In the genomic region with DNA sequence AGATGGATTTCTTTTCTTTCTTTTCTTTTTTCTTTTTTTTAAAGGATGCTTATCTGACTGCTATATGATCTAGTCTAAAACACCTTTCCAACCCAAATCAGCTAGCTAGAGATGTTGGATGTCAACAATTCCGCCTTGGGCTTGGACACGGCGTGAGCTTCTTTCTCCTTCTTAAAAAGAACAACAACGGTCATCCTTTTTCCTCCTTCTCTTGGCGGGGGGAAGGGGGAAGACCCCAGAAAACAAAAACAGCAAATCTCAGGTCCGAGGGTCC, we compare ENCODE assay signal across 8 cellular contexts. TPM values are rescaled to one million over a fixed set of nuclear protein-coding genes. Genes with fewer than 3 reads are reported as not detected.
DNase-seq lines count a peak whose midpoint lies in the region; ATAC-seq, FAIRE-seq and TF ChIP-seq lines count a peak whose summit lies in the region.

No MANE protein-coding gene starts in this region.

- CTCF ChIA-PET in endothelial cell of umbilical vein (lab: Charles Lee): interaction anchor here (1.1 to 2.6 kb wide), 5 partner anchors 9 to 156 kb away, joined by 3 to 24 read pairs (median 6); no protein-coding TSS in a partner anchor

- no peak overlapping the region for H3K27ac Mint-ChIP-seq in neural crest cell (ENCODE audit: unreplicated experiment)

- no peaks in the 10 kb centered on the region for H3K9me3 Mint-ChIP-seq in neural crest cell

- TF ChIP-seq CTCF in MM.1S (IDR thresholded peaks at IDR 0.05; ENCODE audit: low read length) (no peak), endothelial cell of umbilical vein (IDR thresholded peaks at IDR 0.05; ENCODE audit: extremely low read depth in 1 of 2, insufficient read depth in 1 of 2, low read depth in 1 of 2, low read length in 2 of 2) (no peak), neural crest cell (conservative IDR thresholded peaks at IDR 0.05) (no peak)

- no peaks in the 10 kb centered on the region for H3K9me3 ChIP-seq in BLaER1
- H3K9me3 ChIP-seq in MM.1S (replicated peaks; ENCODE audit: insufficient read depth, low read length): no peaks in the 10 kb centered on the region
- H3K9me3 ChIP-seq in endothelial cell of umbilical vein (replicated peaks; ENCODE audit: control insufficient read depth, insufficient read depth, low read length): no peaks in the 10 kb centered on the region

- peaks cover 12% of the 10 kb centered on the region for H3K4me1 ChIP-seq in BLaER1
- H3K4me1 ChIP-seq in MM.1S (ENCODE audit: low read length): no peaks in the 10 kb centered on the region
- H3K4me1 ChIP-seq in endothelial cell of umbilical vein (ENCODE audit: control insufficient read depth, extremely low read depth, insufficient read depth, low read length): peaks cover 26% of the 10 kb centered on the region

- H3K4me3 Mint-ChIP-seq in neural crest cell: peak overlapping the region; percentile 91

- DNase-seq in MM.1S (no peak), endothelial cell of umbilical vein (ENCODE audit: low read depth, low spot score) (peak; percentile 34), neural crest cell (ENCODE audit: low read depth, low spot score) (no peak), superior temporal gyrus (ENCODE audit: extremely low spot score) (no peak)
- DNase-seq in activated effector memory CD4-positive, alpha-beta T cell treated with anti-CD3 and anti-CD28 coated beads, Interleukin-2, amount 50 U/mL, for 16 hours: no peak

- H2AFZ ChIP-seq in MM.1S (ENCODE audit: low read length): no peak overlapping the region
- H2AFZ ChIP-seq in endothelial cell of umbilical vein (ENCODE audit: low read depth, low read length): peak overlapping the region; percentile 61

- BruUV-seq in endothelial cell of umbilical vein (replicated peaks; lab: Mats Ljungman, UMichigan): no TSS peak

- no peaks in the 10 kb centered on the region for H3K36me3 ChIP-seq in BLaER1
- no peaks in the 10 kb centered on the region for H3K36me3 ChIP-seq in MM.1S (replicated peaks; ENCODE audit: insufficient read depth, low read length)
- peaks cover 3 to 6% of the 10 kb centered on the region in 2 experiments for H3K36me3 ChIP-seq in endothelial cell of umbilical vein (ENCODE audit: control insufficient read depth in 2 of 2, extremely low read depth in 1 of 2, insufficient read depth in 2 of 2, low read length in 2 of 2)

- H3K79me2 ChIP-seq in MM.1S (ENCODE audit: low read length) (no peaks in the 10 kb centered on the region), endothelial cell of umbilical vein (ENCODE audit: control insufficient read depth, insufficient read depth, low read length) (peaks cover 13% of the 10 kb centered on the region)

- POLR2A ChIA-PET in endothelial cell of umbilical vein (lab: Charles Lee): no interaction called here

- H3K9ac ChIP-seq in BLaER1: no peak overlapping the region
- H3K9ac ChIP-seq in MM.1S (ENCODE audit: low read length): no peak overlapping the region
- peak overlapping the region; percentile 70 for H3K9ac ChIP-seq in endothelial cell of umbilical vein (replicated peaks; ENCODE audit: extremely low read depth, insufficient read depth, low read length)

- H3K4me2 ChIP-seq in BLaER1: peak overlapping the region; percentile 96
- H3K4me2 ChIP-seq in MM.1S (ENCODE audit: low read depth, low read length): peak overlapping the region; percentile 52
- H3K4me2 ChIP-seq in endothelial cell of umbilical vein (ENCODE audit: insufficient read depth, low read length): peak overlapping the region; percentile 90

- peaks cover 14% of the 10 kb centered on the region for H3K27me3 Mint-ChIP-seq in neural crest cell (ENCODE audit: low read depth)

- peaks cover 4% of the 10 kb centered on the region for H3K36me3 Mint-ChIP-seq in neural crest cell (ENCODE audit: low read depth)

- dilution Hi-C loops in endothelial cell of umbilical vein (cut with MboI; ENCODE audit: extremely low pct_ligation_motif_present, low sequenced_read_pairs): no loop called here

- H4K20me1 ChIP-seq in BLaER1 (peaks cover 22% of the 10 kb centered on the region), MM.1S (ENCODE audit: insufficient read depth, low read length) (no peaks in the 10 kb centered on the region), endothelial cell of umbilical vein (replicated peaks; ENCODE audit: control insufficient read depth, extremely low read depth, insufficient read depth, low read length) (no peaks in the 10 kb centered on the region)

- H3K4me3 ChIP-seq in BLaER1 (peak overlapping the region; percentile 73), MM.1S (ENCODE audit: low read length) (peak overlapping the region; percentile 12; the same call in 1 of the 2 replicates), endothelial cell of umbilical vein (replicated peaks in 1 of 3; ENCODE audit: insufficient read depth in 1 of 3, low read depth in 1 of 3, low read length in 3 of 3) (peak overlapping the region; percentile 60 to 84 (median 82))

- H3K9me2 ChIP-seq in MM.1S (replicated peaks; ENCODE audit: insufficient read depth, low read length): no peaks in the 10 kb centered on the region

- FAIRE-seq in endothelial cell of umbilical vein (lab: Jason Lieb, UNC): peak; percentile 21

- no peaks in the 10 kb centered on the region for H3K9me1 ChIP-seq in endothelial cell of umbilical vein (replicated peaks; ENCODE audit: control insufficient read depth, extremely low read depth, insufficient read depth, low read length)

- H3K27me3 ChIP-seq in BLaER1 (peaks cover 61% of the 10 kb centered on the region), MM.1S (replicated peaks; ENCODE audit: insufficient read depth, low read length) (peaks cover 25% of the 10 kb centered on the region), endothelial cell of umbilical vein (ENCODE audit: control insufficient read depth in 2 of 2, insufficient read depth in 2 of 2, low read length in 2 of 2) (no peaks in the 10 kb centered on the region)

- H3K27ac ChIP-seq in BLaER1: no peak overlapping the region
- no peak overlapping the region for H3K27ac ChIP-seq in MM.1S (ENCODE audit: low read length)
- peak overlapping the region; percentile 76 for H3K27ac ChIP-seq in endothelial cell of umbilical vein (ENCODE audit: insufficient read depth, low read depth, low read length)

- peaks cover 20% of the 10 kb centered on the region for H3K4me1 Mint-ChIP-seq in neural crest cell

- no peaks in the 10 kb centered on the region for H3F3A ChIP-seq in MM.1S (ENCODE audit: insufficient read depth, low read length)

- TF ChIP-seq POLR2A in endothelial cell of umbilical vein (IDR thresholded peaks at IDR 0.05; ENCODE audit: low read depth, low read length): no peak

- intact Hi-C loops in endothelial cell of umbilical vein (cut with micrococcal nuclease): loop anchor here (5.0 kb wide), 2 partner anchors 40 to 180 kb away; a partner anchor contains a TSS

- ATAC-seq in HG03097 (IDR thresholded peaks at IDR 0.05; ENCODE audit: low FRiP score, unreplicated experiment) (no peak), GM19023 (IDR thresholded peaks at IDR 0.05; ENCODE audit: unreplicated experiment) (no peak)

TF ChIP-seq in endothelial cell of umbilical vein, 7 proteins besides CTCF, POLR2A, EP300 and RAD21:
- TF ChIP-seq GATA2 (IDR thresholded peaks at IDR 0.05; ENCODE audit: insufficient read depth, insufficient read length, low read depth, low read length): no peak
- no peak for TF ChIP-seq POLR2AphosphoS5 (IDR thresholded peaks at IDR 0.05; ENCODE audit: insufficient read depth, low read depth, low read length)
- TF ChIP-seq JUN (IDR thresholded peaks at IDR 0.05; ENCODE audit: borderline replicate concordance, insufficient read depth, insufficient read length, low read depth): no peak
- no peak for TF ChIP-seq MYC (IDR thresholded peaks at IDR 0.05; ENCODE audit: low read depth, low read length)
- no peak for TF ChIP-seq EZH2 (IDR thresholded peaks at IDR 0.05; ENCODE audit: borderline replicate concordance, low read depth, low read length, severe bottlenecking)
- TF ChIP-seq, protein P1, sequence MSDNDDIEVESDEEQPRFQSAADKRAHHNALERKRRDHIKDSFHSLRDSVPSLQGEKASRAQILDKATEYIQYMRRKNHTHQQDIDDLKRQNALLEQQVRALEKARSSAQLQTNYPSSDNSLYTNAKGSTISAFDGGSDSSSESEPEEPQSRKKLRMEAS (IDR thresholded peaks at IDR 0.05; ENCODE audit: insufficient read depth, insufficient read length): no peak
- TF ChIP-seq FOS (IDR thresholded peaks at IDR 0.05; ENCODE audit: borderline replicate concordance, insufficient read depth, low read length): no peak

RNA-seq across cellular contexts. Expression of a gene that starts 1.0 kb away (rescaled TPM):
- total RNA-seq in endothelial cell of umbilical vein (30.8 and 31.7 TPM in 2 replicates), neural crest cell (21.9 and 25.0 TPM in 2 replicates)
- 4.8 and 7.3 TPM in 2 replicates for polyA plus RNA-seq in endothelial cell of umbilical vein
- 11.0 and 13.4 TPM in 2 replicates for polyA plus RNA-seq in endothelial cell of umbilical vein (2011; cell fraction: cytosol; rRNA removed)
- 30.9 and 34.7 TPM in 2 replicates for polyA plus RNA-seq in endothelial cell of umbilical vein (2011; cell fraction: nucleus; rRNA removed)
- polyA plus RNA-seq in endothelial cell of umbilical vein (2012): 27.4 and 31.4 TPM in 2 replicates
- polyA minus RNA-seq in endothelial cell of umbilical vein: 18.3 and 19.5 TPM in 2 replicates
- polyA minus RNA-seq in endothelial cell of umbilical vein (2011; cell fraction: cytosol; rRNA and poly(A)+ RNA removed): not detected
- polyA minus RNA-seq in endothelial cell of umbilical vein (2011; cell fraction: nucleus; rRNA and poly(A)+ RNA removed): 14.4 and 19.5 TPM in 2 replicates

RNA-seq across cellular contexts. Expression of a gene that starts 59.0 kb away (rescaled TPM):
- total RNA-seq in endothelial cell of umbilical vein: 21.0 and 23.1 TPM in 2 replicates
- polyA plus RNA-seq in endothelial cell of umbilical vein: 4.2 and 7.3 TPM in 2 replicates
- 14.1 and 16.9 TPM in 2 replicates for polyA plus RNA-seq in endothelial cell of umbilical vein (2011; cell fraction: cytosol; rRNA removed)
- polyA plus RNA-seq in endothelial cell of umbilical vein (2011; cell fraction: nucleus; rRNA removed): 8.9 and 14.7 TPM in 2 replicates
- 21.3 and 30.1 TPM in 2 replicates for polyA plus RNA-seq in endothelial cell of umbilical vein (2012)
- 6.6 and 7.5 TPM in 2 replicates for polyA minus RNA-seq in endothelial cell of umbilical vein
- polyA minus RNA-seq in endothelial cell of umbilical vein (2011; cell fraction: cytosol; rRNA and poly(A)+ RNA removed): 4.4 TPM
- 8.8 and 12.1 TPM in 2 replicates for polyA minus RNA-seq in endothelial cell of umbilical vein (2011; cell fraction: nucleus; rRNA and poly(A)+ RNA removed)
- 14.6 and 15.0 TPM in 2 replicates for total RNA-seq in neural crest cell

Comparison
In these comparisons a context has a peak if more than half of its experiments do, and no peak if none do; other contexts are left out.
1. H3K4me3 ChIP-seq: peak in every context shown above with its lines; median percentile 82 in endothelial cell of umbilical vein; 73 in BLaER1; 12 in MM.1S.